8 cellular contexts compared by ENCODE assay signal in genomic region chr2:20350753-20351554, GRCh38.
DNase-seq lines count a peak whose midpoint lies in the region; ATAC-seq lines count a peak whose summit lies in the region.

TSS of gene PUM2 (minus strand) at chr2:20350844. CDS start at chr2:20327360, 23,484 bp downstream.

- H3K9me3 ChIP-seq in BLaER1: no peaks in the 10 kb centered on the region; the same call in 1 of the 2 replicates

- peaks cover 17% of the 10 kb centered on the region; the same call in 1 of the 2 replicates for H3K36me3 ChIP-seq in BLaER1

- H3K27me3 ChIP-seq in BLaER1: no peaks in the 10 kb centered on the region

- H4K20me1 ChIP-seq in BLaER1: peaks cover 42% of the 10 kb centered on the region

- peak within 1 kb of the TSS; percentile 91 for H3K4me2 ChIP-seq in BLaER1

- H3K4me3 ChIP-seq in BLaER1: peak within 1 kb of the TSS; percentile 85

- ATAC-seq in GM19328 (IDR thresholded peaks at IDR 0.05; ENCODE audit: unreplicated experiment): peak; percentile 74
- ATAC-seq in HG03469 (IDR thresholded peaks at IDR 0.05; ENCODE audit: unreplicated experiment): peak; percentile 76

- peak; percentile 94 to 98 for DNase-seq in NCI-H526 (lab: John Stamatoyannopoulos, UW)
- peak; percentile 95 for DNase-seq in activated CD4-positive, alpha-beta T cell treated with anti-CD3 and anti-CD28 coated beads for 48 hours
- DNase-seq in kidney tubule cell (ENCODE audit: low spot score): peak; percentile 97
- DNase-seq in stimulated activated CD4-positive, alpha-beta T cell treated with anti-CD3 and anti-CD28 coated beads, Interleukin-1b, Interleukin-23, amount 100 ng/mL, for 1 hour (ENCODE audit: low read depth in 2 of 2): peak; percentile 88 to 90

- H3K4me1 ChIP-seq in BLaER1: peaks cover 45% of the 10 kb centered on the region

- peak within 1 kb of the TSS; percentile 99 for H3K9ac ChIP-seq in BLaER1

- H3K27ac ChIP-seq in BLaER1 (peak within 1 kb of the TSS; percentile 99), cingulate gyrus (ENCODE audit: low read depth, low read length) (peak within 1 kb of the TSS; percentile 95)

Comparison
In these comparisons a context has a peak if more than half of its experiments do, and no peak if none do; other contexts are left out.
1. Peak in every context shown above with its lines: DNase-seq, ATAC-seq, H3K4me3 ChIP-seq and H3K27ac ChIP-seq.